In the genomic region with DNA sequence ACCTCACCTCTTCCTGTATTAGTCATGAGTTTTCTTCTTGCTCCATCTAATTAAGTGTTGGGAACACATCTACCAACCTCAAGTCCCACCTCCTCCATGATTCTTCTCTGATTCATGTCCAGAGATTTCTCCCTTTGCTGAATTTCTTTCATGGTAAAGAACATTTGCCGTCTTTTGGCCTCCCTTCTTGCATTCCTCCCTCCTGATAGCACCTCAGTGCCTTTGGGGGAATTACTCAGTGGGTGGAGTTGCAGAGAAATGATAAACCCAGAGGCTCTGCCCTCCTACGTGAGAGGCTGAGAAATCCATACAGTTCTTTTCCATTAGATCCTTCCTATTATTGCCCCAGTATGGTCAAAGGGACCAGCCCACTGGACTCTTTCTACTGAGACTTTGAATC, we compare ENCODE assay signal across 19 cellular contexts.
A peak's percentile ranks its signal among the peaks of the same experiment; 100 is the strongest.
DNase-seq lines count a peak whose midpoint lies in the region; FAIRE-seq and TF ChIP-seq lines count a peak whose summit lies in the region.
"Had no signal": no experiment of that assay in that cellular context is flagged by ENCODE, and none has a peak within 500 bp of the region (broad histone marks: within the 10 kb centered on the region; RNA-seq: fewer than 3 reads in every experiment).

No MANE protein-coding gene starts in this region.

- DNase-seq in AG09309 (ENCODE audit: low read depth): peak; percentile 53
- peak; percentile 48 for DNase-seq in HTR-8/SVneo (ENCODE audit: insufficient read length, low spot score)
- DNase-seq in brain microvascular endothelial cell: peak; percentile 81
- peak; percentile 44 for DNase-seq in kidney epithelial cell (ENCODE audit: low read depth)
- DNase-seq in mesenteric fat pad (ENCODE audit: low spot score): no peak
- DNase-seq in activated CD4-positive, CD25-positive, alpha-beta regulatory T cell treated with anti-CD3 and anti-CD28 coated beads, Interleukin-2, amount 50 U/mL, for 72 hours: no peak
- DNase-seq in stimulated activated CD4-positive, alpha-beta T cell treated with anti-CD3 and anti-CD28 coated beads, Interleukin-4, amount 100 ng/mL, for 4 hours: no peak
- no peak for DNase-seq in type B pancreatic cell (ENCODE audit: extremely low spot score, unreplicated experiment)
- DNase-seq: activated CD8-positive, alpha-beta T cell treated with anti-CD3 and anti-CD28 coated beads, Interleukin-2, amount 10 ng/mL, durations not matched to agents 7 days and 5 days; activated naive CD4-positive, alpha-beta T cell; C1 segment of cervical spinal cord; GDM1; kidney; NCI-H1436; NCI-H524; stimulated activated CD4-positive, alpha-beta T cell treated with anti-CD3 and anti-CD28 coated beads, Interleukin-2, amount 100 ng/mL, for 48 hours; uterus had no signal

- H3K36me3 ChIP-seq in brain microvascular endothelial cell (replicated peaks) (no peaks in the 10 kb centered on the region), kidney epithelial cell (ENCODE audit: control insufficient read depth, insufficient read depth, low read length) (no peaks in the 10 kb centered on the region)
- H3K36me3 ChIP-seq: esophagus muscularis mucosa, uterus had no signal

- peaks cover 5% of the 10 kb centered on the region for H3K9me3 Mint-ChIP-seq in type B pancreatic cell

- H3K4me1 Mint-ChIP-seq in type B pancreatic cell (ENCODE audit: unreplicated experiment): no peaks in the 10 kb centered on the region
- H3K4me1 Mint-ChIP-seq: stimulated activated effector memory CD8-positive, alpha-beta T cell treated with anti-CD3 and anti-CD28 coated beads, Interleukin-12 subunit alpha, Interleukin-12 subunit beta, amount 100 ng/mL, for 72 hours had no signal

- H3K27ac ChIP-seq in brain microvascular endothelial cell: peak overlapping the region; percentile 79
- H3K27ac ChIP-seq: esophagus muscularis mucosa, uterus had no signal

- H3K27me3 ChIP-seq in brain microvascular endothelial cell (replicated peaks): no peaks in the 10 kb centered on the region
- no peaks in the 10 kb centered on the region for H3K27me3 ChIP-seq in kidney epithelial cell (ENCODE audit: control insufficient read depth, insufficient read depth, low read length)
- H3K27me3 ChIP-seq: esophagus muscularis mucosa, uterus had no signal

- H3K27ac Mint-ChIP-seq in type B pancreatic cell: no peak overlapping the region
- H3K27ac Mint-ChIP-seq: activated CD8-positive, alpha-beta T cell treated with anti-CD3 and anti-CD28 coated beads, Interleukin-2, amount 10 ng/mL, durations not matched to agents 7 days and 5 days; stimulated activated effector memory CD8-positive, alpha-beta T cell treated with anti-CD3 and anti-CD28 coated beads, Interleukin-12 subunit alpha, Interleukin-12 subunit beta, amount 100 ng/mL, for 72 hours had no signal

- no peaks in the 10 kb centered on the region for H3K27me3 Mint-ChIP-seq in type B pancreatic cell

- H3K4me3 Mint-ChIP-seq in type B pancreatic cell: no peak overlapping the region
- H3K4me3 Mint-ChIP-seq: activated CD8-positive, alpha-beta T cell treated with anti-CD3 and anti-CD28 coated beads, Interleukin-2, amount 10 ng/mL, durations not matched to agents 7 days and 5 days; stimulated activated effector memory CD8-positive, alpha-beta T cell treated with anti-CD3 and anti-CD28 coated beads, Interleukin-12 subunit alpha, Interleukin-12 subunit beta, amount 100 ng/mL, for 72 hours had no signal

- TF ChIP-seq CTCF in AG09309 (IDR thresholded peaks at IDR 0.05; ENCODE audit: control insufficient read depth, insufficient read depth, low read depth, low read length, missing control alignments): no peak
- no peak for TF ChIP-seq CTCF in brain microvascular endothelial cell (IDR thresholded peaks at IDR 0.05; ENCODE audit: low read depth, low read length, missing control alignments)
- TF ChIP-seq CTCF in kidney epithelial cell (IDR thresholded peaks at IDR 0.05; ENCODE audit: insufficient read depth, low read length, poor library complexity, severe bottlenecking): no peak
- no peak for TF ChIP-seq CTCF in type B pancreatic cell (conservative IDR thresholded peaks at IDR 0.05)

- in situ Hi-C loops in brain microvascular endothelial cell (cut with HindIII; ENCODE audit: low pct_ligation_motif_present, low sequenced_read_pairs): no loop called here

- H3K36me3 Mint-ChIP-seq in type B pancreatic cell: no peaks in the 10 kb centered on the region
- H3K36me3 Mint-ChIP-seq: stimulated activated effector memory CD8-positive, alpha-beta T cell treated with anti-CD3 and anti-CD28 coated beads, Interleukin-12 subunit alpha, Interleukin-12 subunit beta, amount 100 ng/mL, for 72 hours had no signal

- no peak for FAIRE-seq in HTR-8/SVneo (lab: Jason Lieb, UNC)
- FAIRE-seq: kidney had no signal

- H3K4me3 ChIP-seq in AG09309 (ENCODE audit: control insufficient read depth, low read depth, low read length): no peak overlapping the region
- no peak overlapping the region for H3K4me3 ChIP-seq in brain microvascular endothelial cell (ENCODE audit: low read depth, low read length)
- no peak overlapping the region for H3K4me3 ChIP-seq in kidney epithelial cell (ENCODE audit: low read depth, low read length)
- H3K4me3 ChIP-seq: esophagus muscularis mucosa, uterus had no signal

Comparison
In these comparisons a context has a peak if more than half of its experiments do, and no peak if none do; other contexts are left out.
1. DNase-seq: peak in AG09309 (single experiment), HTR-8/SVneo (single experiment), brain microvascular endothelial cell (single experiment) and kidney epithelial cell (single experiment); none in mesenteric fat pad (single experiment), activated CD4-positive, CD25-positive, alpha-beta regulatory T cell treated with anti-CD3 and anti-CD28 coated beads, Interleukin-2, amount 50 U/mL, for 72 hours (single experiment), stimulated activated CD4-positive, alpha-beta T cell treated with anti-CD3 and anti-CD28 coated beads, Interleukin-4, amount 100 ng/mL, for 4 hours (0 of 2) and type B pancreatic cell (single experiment).